In the genomic region with DNA sequence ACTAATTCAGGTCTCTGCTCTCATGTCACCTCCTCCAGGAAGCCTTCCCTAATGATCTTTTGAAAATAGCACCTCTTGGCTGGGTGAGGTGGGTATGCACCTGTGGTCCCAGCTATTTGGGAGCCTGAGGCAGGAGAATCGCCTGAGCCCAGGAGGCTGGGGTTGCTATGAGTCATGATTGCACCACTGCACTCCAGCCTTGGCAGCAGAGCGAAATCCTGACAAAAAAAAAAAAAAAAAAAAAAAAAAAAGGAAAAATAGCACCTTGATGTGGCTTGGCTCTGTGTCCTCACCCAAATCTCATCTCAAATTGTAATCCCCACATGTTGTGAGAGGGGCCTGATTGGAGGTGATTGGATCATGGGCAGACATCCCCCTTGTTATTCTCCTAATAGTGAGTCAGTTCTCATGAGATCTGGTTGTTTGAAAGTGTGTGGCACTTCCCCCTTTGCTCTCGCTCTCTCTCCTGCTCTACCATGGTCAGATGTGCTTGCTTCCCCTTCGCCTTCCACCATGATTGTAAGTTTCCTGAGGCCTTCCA, we compare ENCODE assay signal across 14 cellular contexts. TPM values are rescaled to one million over a fixed set of nuclear protein-coding genes. Genes with fewer than 3 reads are reported as not detected.
A peak's percentile ranks its signal among the peaks of the same experiment; 100 is the strongest.
DNase-seq lines count a peak whose midpoint lies in the region; FAIRE-seq and TF ChIP-seq lines count a peak whose summit lies in the region.
"Had no signal": no experiment of that assay in that cellular context is flagged by ENCODE, and none has a peak within 500 bp of the region (broad histone marks: within the 10 kb centered on the region; RNA-seq: fewer than 3 reads in every experiment).

No MANE protein-coding gene starts in this region.

- no peak for TF ChIP-seq CTCF in HL-60 (IDR thresholded peaks at IDR 0.05; ENCODE audit: insufficient read depth, low read length)
- TF ChIP-seq CTCF in fibroblast of villous mesenchyme (IDR thresholded peaks at IDR 0.05; ENCODE audit: insufficient read depth, low read depth, low read length) = no peak

- H3K14ac ChIP-seq in mesenchymal stem cell (ENCODE audit: low read length in 2 of 2) = no peak overlapping the region

- no peak overlapping the region for H4K8ac ChIP-seq in mesenchymal stem cell (ENCODE audit: low read length)

- no peak overlapping the region for H2AK5ac ChIP-seq in mesenchymal stem cell (ENCODE audit: low read length, severe bottlenecking)

- DNase-seq in AML-193 (lab: John Stamatoyannopoulos, UW) (peak; percentile 33 to 53), HL-60 (ENCODE audit: low read depth in 1 of 2, low spot score in 1 of 2) (peak; percentile 68 to 87), SIG-M5 treated with dmso at 0.1 percent for 504 hours (lab: John Stamatoyannopoulos, UW; ENCODE audit: unreplicated experiment) (peak; percentile 74), fibroblast of villous mesenchyme (ENCODE audit: low read depth) (peak; percentile 34), small intestine (no peak), mesenchymal stem cell (no peak), NCI-H146 (lab: John Stamatoyannopoulos, UW) (no peak)
- DNase-seq in NK-92 treated with Interleukin-12 subunit alpha and Interleukin-12 subunit beta, amount 100 ng/mL, for 24 hours (lab: John Stamatoyannopoulos, UW) = no peak
- DNase-seq: activated CD4-positive, alpha-beta T cell treated with anti-CD3 and anti-CD28 coated beads, Interleukin-2, amount 50 U/mL, for 4 hours; activated naive CD8-positive, alpha-beta T cell treated with anti-CD3 and anti-CD28 coated beads, Interleukin-2, amount 10 ng/mL, durations not matched to agents 7 days and 5 days; mucosa of descending colon; NCI-H2081 had no signal

- H3K36me3 ChIP-seq in small intestine (ENCODE audit: control insufficient read depth in 2 of 2, insufficient read depth in 2 of 2, low read length in 2 of 2) (no peaks in the 10 kb centered on the region), mesenchymal stem cell (ENCODE audit: control insufficient read depth in 1 of 2, insufficient read depth in 2 of 2, low read depth in 1 of 2, low read length in 2 of 2) (no peaks in the 10 kb centered on the region)
- H3K36me3 ChIP-seq: SJSA1 had no signal

- no peak overlapping the region for H3K4ac ChIP-seq in mesenchymal stem cell (ENCODE audit: low read depth in 1 of 2, low read length in 2 of 2)

- WGBS in small intestine, 3 donors = 68 to 76% (median 71%) methylated on average over 4 of the region's 4 CpGs
- WGBS in mesenchymal stem cell = 81% methylated on average over 3 of the region's 4 CpGs

- no peaks in the 10 kb centered on the region for H3K79me1 ChIP-seq in mesenchymal stem cell (replicated peaks; ENCODE audit: low read length, poor library complexity, severe bottlenecking)

- no peak overlapping the region for H2BK15ac ChIP-seq in mesenchymal stem cell (ENCODE audit: low read depth, poor library complexity, severe bottlenecking)

- no peak overlapping the region for H2BK120ac ChIP-seq in mesenchymal stem cell (ENCODE audit: low read depth, low read length)

- H3K27me3 ChIP-seq in HL-60 (ENCODE audit: insufficient read depth, poor library complexity, severe bottlenecking) (no peaks in the 10 kb centered on the region), small intestine (ENCODE audit: control insufficient read depth in 2 of 2, insufficient read depth in 2 of 2, low read length in 2 of 2) (no peaks in the 10 kb centered on the region), mesenchymal stem cell (ENCODE audit: control insufficient read depth in 1 of 2, insufficient read depth in 1 of 2, low read length in 2 of 2) (peaks cover 0 to 5% of the 10 kb centered on the region in 2 experiments)
- H3K27me3 ChIP-seq: SJSA1 had no signal

- H3K4me2 ChIP-seq in mesenchymal stem cell (ENCODE audit: low read length, poor library complexity, severe bottlenecking) = no peak overlapping the region
- H3K4me2 ChIP-seq: smooth muscle cell had no signal

- no peak overlapping the region for H4K91ac ChIP-seq in mesenchymal stem cell (ENCODE audit: low read length)

- H2BK5ac ChIP-seq in mesenchymal stem cell (ENCODE audit: low read depth, low read length, poor library complexity, severe bottlenecking) = no peak overlapping the region

- H3K27ac ChIP-seq in HL-60 (replicated peaks) (peak overlapping the region; percentile 29), small intestine (ENCODE audit: low read depth in 1 of 2, low read length in 1 of 2) (no peak overlapping the region), mesenchymal stem cell (ENCODE audit: low read length, poor library complexity, severe bottlenecking) (no peak overlapping the region)
- H3K27ac ChIP-seq: SJSA1 had no signal

- no peak overlapping the region for H2BK12ac ChIP-seq in mesenchymal stem cell (ENCODE audit: low read length in 2 of 2)

- no peak overlapping the region for H3K23ac ChIP-seq in mesenchymal stem cell (ENCODE audit: low read length in 2 of 2)

- H3K18ac ChIP-seq in mesenchymal stem cell (ENCODE audit: low read depth in 1 of 2, low read length in 2 of 2) = no peak overlapping the region

- no peak overlapping the region for H3K9ac ChIP-seq in mesenchymal stem cell (ENCODE audit: low read length)

- no peak overlapping the region for H2AFZ ChIP-seq in mesenchymal stem cell (ENCODE audit: low read depth, low read length)

- H3K4me3 ChIP-seq in HL-60 (replicated peaks; ENCODE audit: insufficient read depth, low read length) (no peak overlapping the region), fibroblast of villous mesenchyme (ENCODE audit: low read depth, low read length) (no peak overlapping the region), small intestine (ENCODE audit: low read depth in 1 of 2, low read length in 2 of 2) (no peak overlapping the region), mesenchymal stem cell (ENCODE audit: insufficient read depth in 1 of 2, low read depth in 1 of 2, low read length in 2 of 2) (no peak overlapping the region)
- H3K4me3 ChIP-seq: mucosa of descending colon, SJSA1, smooth muscle cell had no signal

- FAIRE-seq in small intestine (lab: Jason Lieb, UNC) = no peak

- H3K4me1 ChIP-seq in small intestine (ENCODE audit: control insufficient read depth in 2 of 2, insufficient read depth in 1 of 2, low read depth in 1 of 2, low read length in 1 of 2) (no peaks in the 10 kb centered on the region), mesenchymal stem cell (ENCODE audit: control insufficient read depth, insufficient read depth, low read depth, low read length) (peaks cover 4% of the 10 kb centered on the region)
- H3K4me1 ChIP-seq: SJSA1 had no signal

- H3K9me3 ChIP-seq in small intestine (ENCODE audit: control insufficient read depth, low read depth) (no peaks in the 10 kb centered on the region), mesenchymal stem cell (ENCODE audit: control insufficient read depth, low read length) (peaks cover 3% of the 10 kb centered on the region)
- H3K9me3 ChIP-seq: mucosa of descending colon had no signal

RNA-seq across cellular contexts. Expression of a gene that starts 11.2 kb away (rescaled TPM):
- total RNA-seq in fibroblast of villous mesenchyme = not detected in 2 replicates
- not detected for polyA plus RNA-seq in small intestine
- not detected for polyA plus RNA-seq in mesenchymal stem cell (2013, experiment 1 of 2)
- not detected for polyA plus RNA-seq in mesenchymal stem cell (2013, experiment 2 of 2)
- total RNA-seq: activated naive CD8-positive, alpha-beta T cell treated with anti-CD3 and anti-CD28 coated beads, Interleukin-2, amount 10 ng/mL, durations not matched to agents 7 days and 5 days; mucosa of descending colon; SJSA1; smooth muscle cell had no signal
- polyA plus RNA-seq: smooth muscle cell had no signal

RNA-seq across cellular contexts. Expression of a gene that starts 25.8 kb away (rescaled TPM):
- 0.32 TPM in 1 of 2 replicates, not detected in the other for total RNA-seq in fibroblast of villous mesenchyme
- under 1 TPM; 0.31 to 0.81 (median 0.45) TPM for polyA plus RNA-seq in small intestine
- polyA plus RNA-seq in mesenchymal stem cell (2013, experiment 1 of 2) = 0.06 TPM
- 0.08 TPM for polyA plus RNA-seq in mesenchymal stem cell (2013, experiment 2 of 2)
- total RNA-seq: SJSA1 had no signal

Comparison
In these comparisons a context has a peak if more than half of its experiments do, and no peak if none do; other contexts are left out.
1. DNase-seq: peak in AML-193 (2 of 2), HL-60 (2 of 2), SIG-M5 treated with dmso at 0.1 percent for 504 hours (single experiment) and fibroblast of villous mesenchyme (single experiment); none in NK-92 treated with Interleukin-12 subunit alpha and Interleukin-12 subunit beta, amount 100 ng/mL, for 24 hours (single experiment), small intestine (single experiment), mesenchymal stem cell (single experiment) and NCI-H146 (single experiment).